ENCODE assay signal across 17 cellular contexts in genomic region chr2:60476206-60476946, GRCh38.
DNase-seq lines count a peak whose midpoint lies in the region; ATAC-seq and TF ChIP-seq lines count a peak whose summit lies in the region.
"Had no signal": no experiment of that assay in that cellular context is flagged by ENCODE, and none has a peak within 500 bp of the region (broad histone marks: within the 10 kb centered on the region; RNA-seq: fewer than 3 reads in every experiment).

No MANE protein-coding gene starts in this region.

- H3K4me3 Mint-ChIP-seq in GM23338: peak overlapping the region; percentile 48
- H3K4me3 Mint-ChIP-seq in natural killer cell treated with Interleukin-12 subunit alpha and Interleukin-12 subunit beta and Interleukin-15 and Interleukin-18, amount 100 ng/mL, for 72 hours: no peak overlapping the region
- H3K4me3 Mint-ChIP-seq: activated naive CD4-positive, alpha-beta T cell treated with anti-CD3 and anti-CD28 coated beads, Interleukin-2, amount 10 ng/mL, durations not matched to agents 7 days and 5 days; T-cell had no signal

- WGBS in body of pancreas, 2 donors: 36 to 49% methylated on average over 2 of the region's 2 CpGs

- no peaks in the 10 kb centered on the region for H3K9me2 ChIP-seq in GM23338 (ENCODE audit: insufficient read depth)

- H3K27ac ChIP-seq in GM23338 (ENCODE audit: low read depth) (no peak overlapping the region), body of pancreas (peak overlapping the region in 2 of 4 donors; percentile 5 to 22)
- H3K27ac ChIP-seq: RWPE1 had no signal

- peak overlapping the region; percentile 72 for H3K4me2 ChIP-seq in GM23338

- H3K9me3 ChIP-seq in body of pancreas (no peaks in the 10 kb centered on the region), mucosa of descending colon (no peaks in the 10 kb centered on the region)
- H3K9me3 ChIP-seq: BE2C had no signal

- H3K27me3 Mint-ChIP-seq in GM23338 (ENCODE audit: insufficient read depth, low read depth, poor library complexity): peaks cover 26% of the 10 kb centered on the region
- H3K27me3 Mint-ChIP-seq in natural killer cell treated with Interleukin-12 subunit alpha and Interleukin-12 subunit beta and Interleukin-15 and Interleukin-18, amount 100 ng/mL, for 72 hours: peaks cover 5 to 11% of the 10 kb centered on the region in 2 donors

- peaks cover 52% of the 10 kb centered on the region for H4K20me1 ChIP-seq in GM23338 (replicated peaks; ENCODE audit: insufficient read depth)

- peak overlapping the region; percentile 37 for H3K4me3 ChIP-seq in GM23338
- no peak overlapping the region for H3K4me3 ChIP-seq in body of pancreas
- H3K4me3 ChIP-seq in mucosa of descending colon: no peak overlapping the region

- no peaks in the 10 kb centered on the region for H3K9me3 Mint-ChIP-seq in GM23338
- no peaks in the 10 kb centered on the region for H3K9me3 Mint-ChIP-seq in natural killer cell treated with Interleukin-12 subunit alpha and Interleukin-12 subunit beta and Interleukin-15 and Interleukin-18, amount 100 ng/mL, for 72 hours
- H3K9me3 Mint-ChIP-seq: activated naive CD4-positive, alpha-beta T cell treated with anti-CD3 and anti-CD28 coated beads, Interleukin-2, amount 10 ng/mL, durations not matched to agents 7 days and 5 days; T-cell had no signal

- intact Hi-C loops in body of pancreas (cut with DNase I) (no loop called here), mucosa of descending colon (cut with DNase I, micrococcal nuclease) (no loop called here)

- H3K4me1 Mint-ChIP-seq in GM23338: peaks cover 76% of the 10 kb centered on the region
- peaks cover 8 to 10% of the 10 kb centered on the region in 2 donors for H3K4me1 Mint-ChIP-seq in natural killer cell treated with Interleukin-12 subunit alpha and Interleukin-12 subunit beta and Interleukin-15 and Interleukin-18, amount 100 ng/mL, for 72 hours (ENCODE audit: low read depth in 2 of 2)
- H3K4me1 Mint-ChIP-seq: activated naive CD4-positive, alpha-beta T cell treated with anti-CD3 and anti-CD28 coated beads, Interleukin-2, amount 10 ng/mL, durations not matched to agents 7 days and 5 days had no signal

- no peak overlapping the region for H3K27ac Mint-ChIP-seq in GM23338
- no peak overlapping the region for H3K27ac Mint-ChIP-seq in natural killer cell treated with Interleukin-12 subunit alpha and Interleukin-12 subunit beta and Interleukin-15 and Interleukin-18, amount 100 ng/mL, for 72 hours
- H3K27ac Mint-ChIP-seq: activated naive CD4-positive, alpha-beta T cell treated with anti-CD3 and anti-CD28 coated beads, Interleukin-2, amount 10 ng/mL, durations not matched to agents 7 days and 5 days; T-cell had no signal

- TF ChIP-seq CTCF in GM23338 (conservative IDR thresholded peaks at IDR 0.05; ENCODE audit: low read depth in 2 of 2): no peak
- no peak for TF ChIP-seq CTCF in body of pancreas (IDR thresholded peaks at IDR 0.05)
- TF ChIP-seq CTCF in mucosa of descending colon (IDR thresholded peaks at IDR 0.05): no peak

- H3K79me2 ChIP-seq in GM23338 (replicated peaks; ENCODE audit: insufficient read depth): peaks cover 90% of the 10 kb centered on the region

- in situ Hi-C loops in ACHN (cut with HindIII; ENCODE audit: low pct_ligation_motif_present, low pct_unique_long_range_greater_than_20kb, low sequenced_read_pairs): no loop called here

- peak; percentile 62 for DNase-seq in GM23338 (ENCODE audit: low spot score)
- DNase-seq in NCI-H146 (lab: John Stamatoyannopoulos, UW): peak; percentile 1
- DNase-seq in body of pancreas: peak; percentile 32 to 76 (median 56)
- DNase-seq in mucosa of descending colon: peak in 2 of 3 donors; percentile 55 to 61
- no peak for DNase-seq in activated CD4-positive, CD25-positive, alpha-beta regulatory T cell treated with anti-CD3 and anti-CD28 coated beads, Interleukin-2, amount 50 U/mL, for 72 hours
- DNase-seq in ACHN: no peak
- DNase-seq in natural killer cell treated with Interleukin-12 subunit alpha and Interleukin-12 subunit beta and Interleukin-15 and Interleukin-18, amount 100 ng/mL, for 72 hours (ENCODE audit: low spot score): no peak
- DNase-seq: activated CD4-positive, alpha-beta T cell treated with anti-CD3 and anti-CD28 coated beads for 1 hour; activated naive CD4-positive, alpha-beta T cell treated with anti-CD3 and anti-CD28 coated beads, Interleukin-2, amount 10 ng/mL, durations not matched to agents 7 days and 5 days; BE2C; effector CD4-positive, alpha-beta T cell; hippocampal formation; NCI-H526; stimulated activated CD4-positive, alpha-beta T cell treated with anti-CD3 and anti-CD28 coated beads, Interleukin-2, amount 100 ng/mL, for 48 hours; T-cell had no signal

- H2AFZ ChIP-seq in GM23338: no peak overlapping the region

- H3K36me3 ChIP-seq in GM23338 (ENCODE audit: insufficient read depth) (no peaks in the 10 kb centered on the region), body of pancreas (replicated peaks in 1 of 2; ENCODE audit: insufficient read depth in 1 of 2, low read depth in 2 of 2) (no peaks in the 10 kb centered on the region), mucosa of descending colon (ENCODE audit: low read depth) (no peaks in the 10 kb centered on the region)
- H3K36me3 ChIP-seq: BE2C had no signal

- TF ChIP-seq POLR2A in body of pancreas (IDR thresholded peaks at IDR 0.05): no peak

- H3K4me1 ChIP-seq in GM23338 (ENCODE audit: insufficient read depth) (peaks cover 80% of the 10 kb centered on the region), body of pancreas (peaks cover 40% of the 10 kb centered on the region), mucosa of descending colon (ENCODE audit: low read depth) (peaks cover 24% of the 10 kb centered on the region)
- H3K4me1 ChIP-seq: BE2C had no signal

- ATAC-seq in GM23338 (peak; percentile 8; the same call in 1 of the 3 replicates), body of pancreas (no peak), mucosa of descending colon (peak; percentile 54)
- no peak for ATAC-seq in natural killer cell treated with Interleukin-12 subunit alpha and Interleukin-12 subunit beta and Interleukin-15 and Interleukin-18, amount 100 ng/mL, for 72 hours
- ATAC-seq: sciatic nerve, T-cell had no signal

- H3F3A ChIP-seq in GM23338 (replicated peaks; ENCODE audit: low read depth): no peaks in the 10 kb centered on the region

- peaks cover 43% of the 10 kb centered on the region for H3K27me3 ChIP-seq in GM23338 (ENCODE audit: insufficient read depth)
- no peaks in the 10 kb centered on the region for H3K27me3 ChIP-seq in body of pancreas
- H3K27me3 ChIP-seq: BE2C had no signal

- peaks cover 12% of the 10 kb centered on the region for H3K36me3 Mint-ChIP-seq in GM23338 (ENCODE audit: low read depth)
- H3K36me3 Mint-ChIP-seq in natural killer cell treated with Interleukin-12 subunit alpha and Interleukin-12 subunit beta and Interleukin-15 and Interleukin-18, amount 100 ng/mL, for 72 hours: no peaks in the 10 kb centered on the region
- H3K36me3 Mint-ChIP-seq: activated naive CD4-positive, alpha-beta T cell treated with anti-CD3 and anti-CD28 coated beads, Interleukin-2, amount 10 ng/mL, durations not matched to agents 7 days and 5 days; T-cell had no signal

Comparison
In these comparisons a context has a peak if more than half of its experiments do, and no peak if none do; other contexts are left out.
1. ATAC-seq: peak in GM23338 (single experiment) and mucosa of descending colon (single experiment); none in body of pancreas (single experiment) and natural killer cell treated with Interleukin-12 subunit alpha and Interleukin-12 subunit beta and Interleukin-15 and Interleukin-18, amount 100 ng/mL, for 72 hours (0 of 2).
2. DNase-seq: peak in GM23338 (single experiment), NCI-H146 (single experiment), body of pancreas (4 of 4) and mucosa of descending colon (2 of 3); none in activated CD4-positive, CD25-positive, alpha-beta regulatory T cell treated with anti-CD3 and anti-CD28 coated beads, Interleukin-2, amount 50 U/mL, for 72 hours (single experiment), ACHN (single experiment) and natural killer cell treated with Interleukin-12 subunit alpha and Interleukin-12 subunit beta and Interleukin-15 and Interleukin-18, amount 100 ng/mL, for 72 hours (single experiment).